In the genomic region with DNA sequence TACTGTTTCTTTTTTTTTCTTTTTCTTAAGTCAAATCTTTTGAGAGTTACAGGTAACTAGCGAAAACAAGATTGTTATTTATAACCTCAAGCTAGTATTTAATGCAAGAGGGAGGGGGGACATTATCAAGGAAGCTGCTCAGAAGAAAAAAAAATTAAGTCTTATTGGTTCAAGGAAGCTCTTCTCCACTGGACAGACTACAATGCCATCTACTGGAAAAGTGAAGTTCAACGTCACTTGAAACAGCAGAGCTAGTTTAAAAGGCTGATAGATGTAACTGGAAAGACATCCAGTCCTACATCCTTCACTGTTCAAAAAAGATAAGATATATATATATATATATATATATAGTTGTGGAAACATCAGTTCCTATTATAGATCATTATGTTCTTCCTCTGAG, we compare ENCODE assay signal across 9 cellular contexts.
DNase-seq lines count a peak whose midpoint lies in the region; ATAC-seq and TF ChIP-seq lines count a peak whose summit lies in the region.
"Had no signal": no experiment of that assay in that cellular context is flagged by ENCODE, and none has a peak within 500 bp of the region (broad histone marks: within the 10 kb centered on the region; RNA-seq: fewer than 3 reads in every experiment).

No MANE protein-coding gene starts in this region.

- H3K9me3 ChIP-seq in body of pancreas: no peaks in the 10 kb centered on the region

- TF ChIP-seq CTCF in GM13977 (IDR thresholded peaks at IDR 0.05; ENCODE audit: extremely low read depth, insufficient read depth, missing control alignments): peak; percentile 59
- TF ChIP-seq CTCF in body of pancreas (IDR thresholded peaks at IDR 0.05): peak in 6 of 7 experiments; percentile 39 to 70 (median 60)

- intact Hi-C loops in body of pancreas (cut with DNase I): no loop called here

- no peaks in the 10 kb centered on the region for H3K27me3 ChIP-seq in body of pancreas

- peaks cover 4% of the 10 kb centered on the region for H3K4me1 ChIP-seq in body of pancreas

- DNase-seq in A172 (ENCODE audit: low spot score): peak; percentile 72
- DNase-seq in GM13977 (ENCODE audit: low spot score): peak; percentile 36
- DNase-seq in NCI-H226: peak; percentile 32
- DNase-seq in body of pancreas: peak in 1 of 4 donors; percentile 19
- peak; percentile 86 for DNase-seq in left kidney (ENCODE audit: low read depth, low spot score)
- no peak for DNase-seq in GM19240 (ENCODE audit: insufficient read length, low spot score)
- DNase-seq: activated naive CD8-positive, alpha-beta T cell treated with anti-CD3 and anti-CD28 coated beads, Interleukin-2, amount 10 ng/mL, durations not matched to agents 7 days and 5 days had no signal

- no peak overlapping the region for H3K4me3 ChIP-seq in body of pancreas

- no peaks in the 10 kb centered on the region for H3K36me3 ChIP-seq in body of pancreas (replicated peaks in 1 of 2; ENCODE audit: insufficient read depth in 1 of 2, low read depth in 2 of 2)

- H3K27ac ChIP-seq in body of pancreas: no peak overlapping the region

- no peak for TF ChIP-seq POLR2A in body of pancreas (IDR thresholded peaks at IDR 0.05)

- ATAC-seq in body of pancreas (no peak), HG02763 (IDR thresholded peaks at IDR 0.05; ENCODE audit: unreplicated experiment) (no peak), HG02588 (IDR thresholded peaks at IDR 0.05; ENCODE audit: unreplicated experiment) (no peak)

- WGBS in body of pancreas, 2 donors: 8 to 17% methylated on average over 2 of the region's 2 CpGs

- in situ Hi-C loops in GM13977 (cut with MboI; ENCODE audit: low pct_unique_long_range_greater_than_20kb, low sequenced_read_pairs, unreplicated experiment): no loop called here
